22 cellular contexts compared by ENCODE assay signal in genomic region chr12:42926232-42926631, GRCh38.
"Had no signal": no experiment of that assay in that cellular context is flagged by ENCODE, and none has a peak within 500 bp of the region (broad histone marks: within the 10 kb centered on the region; RNA-seq: fewer than 3 reads in every experiment).

No MANE protein-coding gene starts in this region.

- H3K4me2 ChIP-seq: hepatocyte had no signal

- H3K27ac ChIP-seq: coronary artery, dorsolateral prefrontal cortex, esophagus muscularis mucosa, foreskin keratinocyte, gastroesophageal sphincter, heart left ventricle, hepatocyte, left lung, lower lobe of right lung had no signal

- H3K4me3 ChIP-seq: coronary artery, dorsolateral prefrontal cortex, esophagus muscularis mucosa, gastroesophageal sphincter, heart left ventricle, hepatocyte, left lung, lower lobe of right lung had no signal

- H3K36me3 ChIP-seq: esophagus muscularis mucosa, gastroesophageal sphincter, heart left ventricle, left lung, lower lobe of right lung had no signal

- H3K9me3 ChIP-seq: esophagus muscularis mucosa, gastroesophageal sphincter, heart left ventricle, left lung, lower lobe of right lung had no signal

- H3K79me2 ChIP-seq: hepatocyte had no signal

- H3K27me3 ChIP-seq: dorsolateral prefrontal cortex, esophagus muscularis mucosa, foreskin keratinocyte, gastroesophageal sphincter, heart left ventricle, hepatocyte, left lung had no signal

- FAIRE-seq: colon, endothelial cell of umbilical vein, frontal cortex had no signal

- ATAC-seq: foreskin keratinocyte, gastroesophageal sphincter, heart left ventricle, left cardiac atrium, left lung, left ventricle myocardium superior, lower lobe of right lung had no signal

- H2AFZ ChIP-seq: hepatocyte had no signal

- DNase-seq: dermis blood vessel endothelial cell; dorsolateral prefrontal cortex; effector CD4-positive, alpha-beta T cell; effector memory CD4-positive, alpha-beta T cell; foreskin keratinocyte; heart left ventricle; hypothalamus; immature natural killer cell; islet precursor cell; left cardiac atrium; left lung; left ventricle myocardium superior; lower lobe of right lung; mesenchymal stem cell; midbrain had no signal
